ENCODE assay signal across 16 cellular contexts in the genomic region with DNA sequence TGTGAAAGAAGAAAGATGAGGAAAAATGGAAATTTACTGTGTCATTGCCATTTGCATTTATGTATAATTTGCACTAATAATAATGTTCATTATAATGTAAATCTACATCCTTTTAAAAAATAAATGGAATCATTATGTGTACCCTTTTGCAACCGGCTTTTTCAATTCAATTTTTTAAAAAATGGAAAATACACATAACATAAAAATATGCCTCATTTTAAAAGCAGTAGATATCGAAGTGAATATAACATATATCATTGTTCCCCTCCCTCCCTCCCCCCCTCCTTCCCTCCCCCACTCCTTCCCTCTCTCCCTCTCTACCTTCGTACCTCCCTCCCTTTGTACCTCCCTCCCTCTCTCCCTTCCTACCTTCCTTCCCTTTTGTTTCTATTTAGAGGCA. TPM values are rescaled to one million over a fixed set of nuclear protein-coding genes. Genes with fewer than 3 reads are reported as not detected.
DNase-seq lines count a peak whose midpoint lies in the region; ATAC-seq and TF ChIP-seq lines count a peak whose summit lies in the region.
"Had no signal": no experiment of that assay in that cellular context is flagged by ENCODE, and none has a peak within 500 bp of the region (broad histone marks: within the 10 kb centered on the region; RNA-seq: fewer than 3 reads in every experiment).

No MANE protein-coding gene starts in this region.

- in situ Hi-C loops in IMR-90 (cut with MboI; ENCODE audit: low sequenced_read_pairs), result no loop called here

- peak overlapping the region; percentile 55; the same call in 1 of the 2 replicates for H3K14ac ChIP-seq in IMR-90 (replicated peaks; ENCODE audit: low read depth, low read length)

- 100% methylated on average over 1 of the region's 3 CpGs; no CpG with 5 or more reads in 1 of the 2 experiments for WGBS in IMR-90 (ENCODE audit: extremely low coverage in 2 of 2, insufficient read length in 1 of 2), 2 experiments
- WGBS in psoas muscle, 3 donors, result 79 to 89% (median 86%) methylated on average over 3 of the region's 3 CpGs

- peak overlapping the region; percentile 21; the same call in 1 of the 3 replicates for H2BK15ac ChIP-seq in IMR-90 (ENCODE audit: low read depth, low read length)

- BruUV-seq in IMR-90 (replicated peaks; lab: Mats Ljungman, UMichigan), result no TSS peak

- H3K9me3 ChIP-seq in AG04450 (ENCODE audit: control insufficient read depth, insufficient read depth, low read length) (no peaks in the 10 kb centered on the region), IMR-90 (ENCODE audit: control insufficient read depth, insufficient read depth, low read length) (no peaks in the 10 kb centered on the region), psoas muscle (no peaks in the 10 kb centered on the region), left lung (no peaks in the 10 kb centered on the region)

- H3K4me3 ChIP-seq in AG04450 (ENCODE audit: low read depth, low read length) (no peak overlapping the region), IMR-90 (ENCODE audit: insufficient read depth, low read depth, low read length) (no peak overlapping the region), dorsolateral prefrontal cortex (peak overlapping the region in 1 of 59 donors; percentile 5), psoas muscle (no peak overlapping the region), left lung (no peak overlapping the region)

- H2AFZ ChIP-seq in IMR-90 (replicated peaks; ENCODE audit: low read length, poor library complexity), result no peak overlapping the region

- no peak overlapping the region for H3K4me2 ChIP-seq in IMR-90 (ENCODE audit: low read depth, low read length)

- no peaks in the 10 kb centered on the region for H3K36me3 ChIP-seq in IMR-90 (ENCODE audit: control insufficient read depth, insufficient read depth, low read length)
- no peaks in the 10 kb centered on the region for H3K36me3 ChIP-seq in psoas muscle (ENCODE audit: insufficient read depth in 1 of 2, low read depth in 1 of 2)
- H3K36me3 ChIP-seq in left lung, result no peaks in the 10 kb centered on the region

- DNase-seq in AG04450 (ENCODE audit: low read depth, low spot score), result no peak
- no peak for DNase-seq in IMR-90
- DNase-seq in dorsolateral prefrontal cortex, result no peak
- no peak for DNase-seq in psoas muscle
- DNase-seq in left lung, result no peak
- no peak for DNase-seq in mesenteric fat pad (ENCODE audit: low spot score)
- DNase-seq in NCI-H226, result no peak
- DNase-seq in mucosa of gallbladder (ENCODE audit: low spot score), result no peak
- DNase-seq: activated CD4-positive, alpha-beta T cell treated with anti-CD3 and anti-CD28 coated beads for 36 hours; CD8-positive, alpha-beta T cell; DMS53; HCEC 1CT; naive thymus-derived CD4-positive, alpha-beta T cell; NCI-H1694; NCI-H345; stimulated activated CD4-positive, alpha-beta T cell treated with anti-CD3 and anti-CD28 coated beads, Interleukin-4, amount 100 ng/mL, for 4 hours had no signal

- H2BK20ac ChIP-seq in IMR-90 (ENCODE audit: low read depth, low read length), result peak overlapping the region; percentile 49; the same call in 1 of the 2 replicates

- H3K56ac ChIP-seq in IMR-90 (ENCODE audit: extremely low read depth, insufficient read depth, low read length), result no peak overlapping the region

- H3K79me1 ChIP-seq in IMR-90 (ENCODE audit: low read depth in 1 of 2, low read length in 2 of 2), result peaks cover 36 to 72% of the 10 kb centered on the region in 2 experiments

- CTCF ChIA-PET in AG04450 (lab: Charles Lee) (no interaction called here), IMR-90 (lab: Yijun Ruan, JAX) (no interaction called here)

- no peaks in the 10 kb centered on the region for H3K27me3 ChIP-seq in AG04450 (ENCODE audit: control insufficient read depth, insufficient read depth, low read length)
- no peaks in the 10 kb centered on the region for H3K27me3 ChIP-seq in IMR-90 (ENCODE audit: control insufficient read depth, insufficient read depth, low read length)
- H3K27me3 ChIP-seq in dorsolateral prefrontal cortex, result no peaks in the 10 kb centered on the region
- no peaks in the 10 kb centered on the region for H3K27me3 ChIP-seq in psoas muscle (ENCODE audit: insufficient read depth in 3 of 3, low read length in 2 of 3)
- H3K27me3 ChIP-seq in left lung, result no peaks in the 10 kb centered on the region

- H2AK5ac ChIP-seq in IMR-90 (ENCODE audit: low read depth, low read length), result peak overlapping the region; percentile 24; the same call in 1 of the 2 replicates

- no peak overlapping the region; the same call in 1 of the 2 replicates for H4K5ac ChIP-seq in IMR-90 (ENCODE audit: low read depth, low read length)

- POLR2A ChIA-PET in AG04450 (lab: Yijun Ruan, JAX), result no interaction called here
- POLR2A ChIA-PET in IMR-90 (lab: Charles Lee; ENCODE audit: unreplicated experiment), result no interaction called here

- peak overlapping the region; percentile 47; the same call in 1 of the 2 replicates for H3K18ac ChIP-seq in IMR-90 (ENCODE audit: low read depth, low read length)

- intact Hi-C loops in IMR-90 (cut with micrococcal nuclease) (no loop called here), dorsolateral prefrontal cortex (cut with DNase I) (no loop called here), psoas muscle (cut with DNase I) (no loop called here), left lung (cut with DNase I) (no loop called here)

- peak overlapping the region; percentile 75 for H2BK5ac ChIP-seq in IMR-90 (ENCODE audit: low read depth, low read length, poor library complexity, severe bottlenecking)

- ATAC-seq in IMR-90 (ENCODE audit: low read depth) (no peak), psoas muscle (no peak), left lung (no peak)
- ATAC-seq: activated CD4-positive, alpha-beta T cell treated with anti-CD3 and anti-CD28 coated beads for 36 hours; CD8-positive, alpha-beta T cell; naive thymus-derived CD4-positive, alpha-beta T cell had no signal

- H3K27ac ChIP-seq in AG04450 (ENCODE audit: low read depth, low read length), result peak overlapping the region; percentile 55
- peak overlapping the region; percentile 54; the same call in 1 of the 2 replicates for H3K27ac ChIP-seq in IMR-90 (ENCODE audit: insufficient read depth, low read length)
- H3K27ac ChIP-seq in dorsolateral prefrontal cortex, result peak overlapping the region in 57 of 59 donors; percentile 64 to 99 (median 93)
- H3K27ac ChIP-seq in psoas muscle, result peak overlapping the region; percentile 73
- H3K27ac ChIP-seq in left lung, result no peak overlapping the region

- no peak for TF ChIP-seq CTCF in AG04450 (IDR thresholded peaks at IDR 0.05; ENCODE audit: low read depth, low read length)
- no peak for TF ChIP-seq CTCF in IMR-90 (conservative IDR thresholded peaks at IDR 0.05; ENCODE audit: low read depth, low read length)
- no peak for TF ChIP-seq CTCF in dorsolateral prefrontal cortex (IDR thresholded peaks at IDR 0.05 in 54 of 56, conservative IDR thresholded peaks at IDR 0.05 in 2 of 56; ENCODE audit: low read depth in 1 of 56, partially characterized antibody in 56 of 56)
- TF ChIP-seq CTCF in psoas muscle (IDR thresholded peaks at IDR 0.05), result no peak
- no peak for TF ChIP-seq CTCF in left lung (IDR thresholded peaks at IDR 0.05)

- H3K4me1 ChIP-seq in IMR-90 (ENCODE audit: control insufficient read depth, insufficient read depth, low read length), result peaks cover 14% of the 10 kb centered on the region
- peaks cover 41% of the 10 kb centered on the region for H3K4me1 ChIP-seq in psoas muscle
- peaks cover 0 to 44% of the 10 kb centered on the region in 2 donors for H3K4me1 ChIP-seq in left lung

- no peak overlapping the region for H3K23ac ChIP-seq in IMR-90 (ENCODE audit: low read depth, low read length)

- TF ChIP-seq POLR2A in IMR-90 (IDR thresholded peaks at IDR 0.05; ENCODE audit: low read depth, low read length), result no peak

- peak overlapping the region; percentile 76 for H3K4ac ChIP-seq in IMR-90 (ENCODE audit: low read depth, low read length)

- no peak for TF ChIP-seq RAD21 in IMR-90 (IDR thresholded peaks at IDR 0.05; ENCODE audit: low read length)

- H4K91ac ChIP-seq in IMR-90 (ENCODE audit: insufficient read depth, low read depth, low read length), result no peak overlapping the region

- no peak overlapping the region for H3K9ac ChIP-seq in IMR-90 (ENCODE audit: low read depth, low read length)

- dilution Hi-C loops in IMR-90 (cut with HindIII; ENCODE audit: low sequenced_read_pairs, unreplicated experiment), result no loop called here

- no peak overlapping the region for H2AK9ac ChIP-seq in IMR-90 (replicated peaks; ENCODE audit: low read depth, low read length, poor library complexity)

- peaks cover 19% of the 10 kb centered on the region; the same call in 1 of the 2 replicates for H4K20me1 ChIP-seq in IMR-90 (ENCODE audit: insufficient read depth, low read length)

- peaks cover 11% of the 10 kb centered on the region for H3K9me1 ChIP-seq in IMR-90 (ENCODE audit: insufficient read depth, low read length)

- H2BK120ac ChIP-seq in IMR-90 (ENCODE audit: low read depth, low read length), result peak overlapping the region; percentile 53; the same call in 1 of the 2 replicates

- H4K8ac ChIP-seq in IMR-90 (ENCODE audit: low read depth in 2 of 2, low read length in 2 of 2), result no peak overlapping the region

TF ChIP-seq in IMR-90, 13 proteins besides CTCF, POLR2A, EP300 and RAD21:
- no peak for TF ChIP-seq MAZ (IDR thresholded peaks at IDR 0.05; ENCODE audit: borderline replicate concordance, low read depth, low read length)

RNA-seq across cellular contexts. Expression of a gene that starts 33.0 kb away (rescaled TPM):
- polyA plus RNA-seq in AG04450 (2011; rRNA removed) (28.1 and 31.1 TPM in 2 replicates), IMR-90 (2012; rRNA removed) (24.6 and 26.5 TPM in 2 replicates), psoas muscle (10 to 100 TPM; 28.8 to 88.0 (median 29.8) TPM)
- polyA minus RNA-seq in AG04450 (2011; rRNA and poly(A)+ RNA removed), result 42.3 and 47.0 TPM in 2 replicates
- total RNA-seq in IMR-90 (2012; rRNA removed) (39.3 and 41.9 TPM in 2 replicates), dorsolateral prefrontal cortex (100 to 1,000 TPM in 1 of 120 experiments, 10 to 100 TPM in 119; 59.0 to 105 (median 78.4) TPM), psoas muscle (10 to 100 TPM; 48.3 to 90.9 (median 60.7) TPM), left lung (10 to 100 TPM; 38.0 to 44.0 TPM), mesenteric fat pad (39.8 TPM), mucosa of gallbladder (40.6 TPM)
- 13.6 and 17.6 TPM in 2 replicates for polyA plus RNA-seq in IMR-90 (2012; cell fraction: cytosol; rRNA removed)
- polyA plus RNA-seq in IMR-90 (2012; cell fraction: nucleus; rRNA removed; ENCODE audit: low replicate concordance), result 28.2 and 61.0 TPM in 2 replicates

Comparison
In these comparisons a context has a peak if more than half of its experiments do, and no peak if none do; other contexts are left out.
1. H3K27ac ChIP-seq: peak in AG04450 (single experiment), IMR-90 (single experiment), dorsolateral prefrontal cortex (57 of 59) and psoas muscle (single experiment); none in left lung (0 of 2).